In the genomic region with DNA sequence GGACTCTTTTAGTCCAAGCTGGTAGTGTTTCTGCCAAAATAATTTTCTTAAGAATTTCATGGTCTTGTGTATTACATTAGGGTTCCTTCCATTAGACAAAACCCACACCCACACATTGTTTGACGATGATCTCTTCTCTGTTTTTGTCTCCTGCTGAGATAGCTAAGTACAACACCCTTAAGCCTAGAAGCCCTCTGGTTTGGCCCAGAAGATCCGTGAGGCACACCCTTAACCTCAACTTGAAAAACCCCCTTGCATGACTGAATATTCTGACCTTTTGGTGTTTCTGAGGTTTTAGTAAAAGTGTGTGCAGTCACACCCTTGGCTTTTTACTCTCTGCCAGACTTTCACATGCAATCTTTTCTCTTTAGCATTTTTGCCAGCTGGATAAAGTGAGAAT, we compare ENCODE assay signal across 12 cellular contexts. TPM values are rescaled to one million over a fixed set of nuclear protein-coding genes. Genes with fewer than 3 reads are reported as not detected.
DNase-seq lines count a peak whose midpoint lies in the region; ATAC-seq and TF ChIP-seq lines count a peak whose summit lies in the region.
"Had no signal": no experiment of that assay in that cellular context is flagged by ENCODE, and none has a peak within 500 bp of the region (broad histone marks: within the 10 kb centered on the region; RNA-seq: fewer than 3 reads in every experiment).

No MANE protein-coding gene starts in this region.

- no peaks in the 10 kb centered on the region for H3K36me3 ChIP-seq in smooth muscle cell (ENCODE audit: low read depth)
- H3K36me3 ChIP-seq in uterus = no peaks in the 10 kb centered on the region
- H3K36me3 ChIP-seq: heart left ventricle, tibial nerve had no signal

- ATAC-seq in GM18867 (IDR thresholded peaks at IDR 0.05; ENCODE audit: unreplicated experiment) (peak; percentile 75), HG02885 (IDR thresholded peaks at IDR 0.05; ENCODE audit: poor library complexity, unreplicated experiment) (peak; percentile 85), left colon (no peak)
- no peak for ATAC-seq in naive thymus-derived CD8-positive, alpha-beta T cell

- H4K20me1 ChIP-seq in smooth muscle cell (ENCODE audit: low read depth) = no peaks in the 10 kb centered on the region

- TF ChIP-seq CTCF in smooth muscle cell (IDR thresholded peaks at IDR 0.05; ENCODE audit: borderline replicate concordance, insufficient read depth, poor library complexity, severe bottlenecking) (no peak), uterus (IDR thresholded peaks at IDR 0.05) (no peak)

- H3K27ac ChIP-seq in smooth muscle cell (ENCODE audit: low read depth) (peak overlapping the region; percentile 19), uterus (peak overlapping the region in 1 of 2 donors; percentile 9)

- no peaks in the 10 kb centered on the region for H3K9me3 ChIP-seq in smooth muscle cell (replicated peaks; ENCODE audit: low read depth)
- no peaks in the 10 kb centered on the region for H3K9me3 ChIP-seq in uterus

- TF ChIP-seq POLR2A in uterus (IDR thresholded peaks at IDR 0.05) = no peak

- H2AFZ ChIP-seq in smooth muscle cell (ENCODE audit: low read depth) = no peak overlapping the region

- H3K4me1 Mint-ChIP-seq in naive thymus-derived CD8-positive, alpha-beta T cell = peaks cover 0 to 8% (median 0%) of the 10 kb centered on the region in 4 donors
- H3K4me1 Mint-ChIP-seq: brain had no signal

- DNase-seq in amniotic epithelial cell (ENCODE audit: low read depth) = peak; percentile 94
- no peak for DNase-seq in smooth muscle cell (lab: John Stamatoyannopoulos, UW; ENCODE audit: unreplicated experiment)
- no peak for DNase-seq in left colon
- no peak for DNase-seq in activated T-cell treated with anti-CD3 and anti-CD28 coated beads, Interleukin-2, amount 50 U/mL, for 1 hour
- DNase-seq in uterus = no peak
- DNase-seq in naive thymus-derived CD8-positive, alpha-beta T cell = no peak
- DNase-seq: heart left ventricle, NCI-H1436 treated with DMSO at 0.1 percent for 48 hours had no signal

- H3K4me3 Mint-ChIP-seq in naive thymus-derived CD8-positive, alpha-beta T cell = no peak overlapping the region
- H3K4me3 Mint-ChIP-seq: brain had no signal

- 41% methylated on average over 2 of the region's 2 CpGs for WGBS in smooth muscle cell (ENCODE audit: low lambda C conversion rate)

- no peak overlapping the region for H3K9ac ChIP-seq in smooth muscle cell (ENCODE audit: low read depth)

- H3K36me3 Mint-ChIP-seq in naive thymus-derived CD8-positive, alpha-beta T cell = peaks cover 0 to 3% (median 0%) of the 10 kb centered on the region in 3 donors
- H3K36me3 Mint-ChIP-seq: brain had no signal

- H3K27me3 ChIP-seq in smooth muscle cell (ENCODE audit: low read depth) (no peaks in the 10 kb centered on the region), uterus (no peaks in the 10 kb centered on the region)
- H3K27me3 ChIP-seq: heart left ventricle, tibial nerve had no signal

- peak overlapping the region in 1 of 10 donors; percentile 9 for H3K27ac Mint-ChIP-seq in naive thymus-derived CD8-positive, alpha-beta T cell
- H3K27ac Mint-ChIP-seq: brain had no signal

- peak overlapping the region; percentile 55 for H3K4me2 ChIP-seq in smooth muscle cell

- H3K9me3 Mint-ChIP-seq in naive thymus-derived CD8-positive, alpha-beta T cell = peaks cover 0 to 9% (median 0%) of the 10 kb centered on the region in 9 donors

- H3K79me2 ChIP-seq in smooth muscle cell (ENCODE audit: low read depth) = no peaks in the 10 kb centered on the region

- H3K4me3 ChIP-seq in smooth muscle cell (no peak overlapping the region), uterus (no peak overlapping the region)
- H3K4me3 ChIP-seq: heart left ventricle, tibial nerve had no signal

- no peaks in the 10 kb centered on the region for H3K4me1 ChIP-seq in smooth muscle cell (ENCODE audit: low read depth)
- no peaks in the 10 kb centered on the region for H3K4me1 ChIP-seq in uterus
- H3K4me1 ChIP-seq: heart left ventricle, tibial nerve had no signal

- no peaks in the 10 kb centered on the region for H3F3A ChIP-seq in smooth muscle cell (ENCODE audit: low read depth)

- POLR2A ChIA-PET in naive thymus-derived CD8-positive, alpha-beta T cell (lab: Charles Lee) = no interaction called here

- H3K27me3 Mint-ChIP-seq in naive thymus-derived CD8-positive, alpha-beta T cell = peaks cover 11 to 50% (median 23%) of the 10 kb centered on the region in 5 donors

- intact Hi-C loops in left colon (cut with DNase I, micrococcal nuclease) (no loop called here), uterus (cut with DNase I; ENCODE audit: low total_unique reads) (no loop called here)

RNA-seq across cellular contexts. Expression of gene ERCC6, which starts 29.3 kb away (rescaled TPM):
- total RNA-seq in smooth muscle cell (14.9 and 15.7 TPM in 2 replicates), left colon (10 to 100 TPM; 16.4 to 24.5 TPM), uterus (10 to 100 TPM in 2 of 4 donors, 1 to 10 TPM in 2; 7.9 to 25.1 (median 16.3) TPM)
- polyA plus RNA-seq in smooth muscle cell = 7.2 and 10.2 TPM in 2 replicates
- total RNA-seq in naive thymus-derived CD8-positive, alpha-beta T cell = 10 to 100 TPM; 49.8 to 50.4 TPM
- 1 to 10 TPM; 7.9 to 9.0 (median 8.4) TPM for polyA plus RNA-seq in naive thymus-derived CD8-positive, alpha-beta T cell

RNA-seq across cellular contexts. Expression of gene SLC18A3, which starts 41.9 kb away (rescaled TPM):
- total RNA-seq in smooth muscle cell (not detected in 2 replicates), left colon (under 1 TPM; 0.12 to 0.14 TPM), uterus (under 1 TPM in 1 of 4 donors, not detected in 3; 0.07 TPM)
- polyA plus RNA-seq in smooth muscle cell = 0.46 TPM in 1 of 2 replicates, not detected in the other
- not detected for total RNA-seq in naive thymus-derived CD8-positive, alpha-beta T cell
- polyA plus RNA-seq in naive thymus-derived CD8-positive, alpha-beta T cell = not detected
- total RNA-seq: heart left ventricle, tibial nerve had no signal
- polyA plus RNA-seq: heart left ventricle had no signal

RNA-seq across cellular contexts. Expression of gene CHAT, which starts 45.6 kb away (rescaled TPM):
- total RNA-seq in smooth muscle cell (not detected in 2 replicates), left colon (under 1 TPM; 0.59 to 0.82 TPM), uterus (not detected)
- polyA plus RNA-seq in smooth muscle cell = not detected in 2 replicates
- not detected for total RNA-seq in naive thymus-derived CD8-positive, alpha-beta T cell
- not detected for polyA plus RNA-seq in naive thymus-derived CD8-positive, alpha-beta T cell
- total RNA-seq: heart left ventricle, tibial nerve had no signal
- polyA plus RNA-seq: heart left ventricle had no signal

Comparison
In these comparisons a context has a peak if more than half of its experiments do, and no peak if none do; other contexts are left out.
1. ATAC-seq: peak in GM18867 (single experiment) and HG02885 (single experiment); none in left colon (single experiment) and naive thymus-derived CD8-positive, alpha-beta T cell (0 of 2).